ENCODE assay signal across 7 cellular contexts in genomic region chr2:110608788-110609502, GRCh38. TPM values are rescaled to one million over a fixed set of nuclear protein-coding genes. Genes with fewer than 3 reads are reported as not detected.
DNase-seq lines count a peak whose midpoint lies in the region; ATAC-seq, FAIRE-seq and TF ChIP-seq lines count a peak whose summit lies in the region.
"Not testable (repeated sequence)": the region's sequence is repeated elsewhere in the genome, so short reads cannot be mapped to it uniquely, and the experiment has no call there.

No MANE protein-coding gene starts in this region.

- POLR2A ChIA-PET in A673 (lab: Charles Lee; ENCODE audit: low non-redundant PET); Panc1 (lab: Charles Lee): not testable (repeated sequence)

- H3K27ac ChIP-seq in A673 (ENCODE audit: low read depth, low read length, poor library complexity, severe bottlenecking); Panc1 (ENCODE audit: low read length); pancreas: not testable (repeated sequence)

- not testable (repeated sequence) for H3K27me3 ChIP-seq in A673 (replicated peaks; ENCODE audit: insufficient read depth, low read depth, low read length, poor library complexity); Panc1 (ENCODE audit: control insufficient read depth, insufficient read depth, low read length); pancreas

- in situ Hi-C loops in Panc1 (cut with HindIII; ENCODE audit: low pct_unique_long_range_greater_than_20kb, low sequenced_read_pairs), result not testable (repeated sequence)

- not testable (repeated sequence) for H3K36me3 ChIP-seq in A673 (ENCODE audit: insufficient read depth, low read length, poor library complexity, severe bottlenecking); Panc1 (ENCODE audit: control insufficient read depth, insufficient read depth, low read length); pancreas

- H3K9me3 ChIP-seq in A673 (ENCODE audit: low read depth, low read length, poor library complexity, severe bottlenecking); Panc1 (ENCODE audit: control insufficient read depth, insufficient read depth, low read depth, low read length); pancreas: not testable (repeated sequence)

- intact Hi-C loops in A673 (cut with micrococcal nuclease; ENCODE audit: unreplicated experiment); Panc1 (cut with micrococcal nuclease; ENCODE audit: unreplicated experiment); pancreas (cut with DNase I): not testable (repeated sequence)

- FAIRE-seq in endometrium (lab: Jason Lieb, UNC), result peak; percentile 45
- FAIRE-seq in pancreas (lab: Jason Lieb, UNC), result peak; percentile 65

- TSS peak; percentile 66 for BruUV-seq in A673 (replicated peaks; lab: Mats Ljungman, UMichigan)
- TSS peak; percentile 64 for BruUV-seq in Panc1 (replicated peaks; lab: Mats Ljungman, UMichigan)

- CTCF ChIA-PET in A673 (lab: Charles Lee); Panc1 (lab: Charles Lee): not testable (repeated sequence)

- not testable (repeated sequence) for TF ChIP-seq CTCF in A673 (conservative IDR thresholded peaks at IDR 0.05; ENCODE audit: low read depth, low read length); Panc1 (IDR thresholded peaks at IDR 0.05); pancreas (IDR thresholded peaks at IDR 0.05)

- H3K4me1 ChIP-seq in A673 (ENCODE audit: insufficient read depth, low read length, poor library complexity, severe bottlenecking); Panc1 (ENCODE audit: control insufficient read depth, insufficient read depth, low read length); pancreas: not testable (repeated sequence)

- DNase-seq in A673 (ENCODE audit: low spot score); Panc1 (ENCODE audit: low read depth, low spot score); pancreas: not testable (repeated sequence)

- not testable (repeated sequence) for H3K4me3 ChIP-seq in A673 (ENCODE audit: low read depth, low read length, poor library complexity, severe bottlenecking); Panc1 (ENCODE audit: low read depth in 2 of 2, low read length in 2 of 2); pancreas

- ATAC-seq in GM18868 (IDR thresholded peaks at IDR 0.05; ENCODE audit: unreplicated experiment) (peak; percentile 35), HG02852 (IDR thresholded peaks at IDR 0.05; ENCODE audit: unreplicated experiment) (peak; percentile 50), HG02885 (IDR thresholded peaks at IDR 0.05; ENCODE audit: poor library complexity, unreplicated experiment) (peak; percentile 60)
- ATAC-seq in Panc1, pancreas: not testable (repeated sequence)

- WGBS in pancreas, 2 donors, result no CpG with 5 or more reads among the region's 8 CpGs

RNA-seq across cellular contexts. Expression of gene RGPD6, which starts 31.9 kb away (rescaled TPM):
- total RNA-seq in A673 (2021), result 30.8 and 69.2 TPM in 2 replicates
- 38.4 TPM for total RNA-seq in Panc1 (2021; ENCODE audit: unreplicated experiment)
- 24.1 TPM for polyA plus RNA-seq in Panc1 (2012; ENCODE audit: insufficient read length)
- total RNA-seq in pancreas, result 10 to 100 TPM in 3 of 6 donors, 1 to 10 TPM in 3; 7.2 to 30.2 (median 15.9) TPM
- polyA plus RNA-seq in pancreas, result 10 to 100 TPM in 1 of 2 donors, 1 to 10 TPM in 1; 9.3 to 14.7 TPM
